In the genomic region with DNA sequence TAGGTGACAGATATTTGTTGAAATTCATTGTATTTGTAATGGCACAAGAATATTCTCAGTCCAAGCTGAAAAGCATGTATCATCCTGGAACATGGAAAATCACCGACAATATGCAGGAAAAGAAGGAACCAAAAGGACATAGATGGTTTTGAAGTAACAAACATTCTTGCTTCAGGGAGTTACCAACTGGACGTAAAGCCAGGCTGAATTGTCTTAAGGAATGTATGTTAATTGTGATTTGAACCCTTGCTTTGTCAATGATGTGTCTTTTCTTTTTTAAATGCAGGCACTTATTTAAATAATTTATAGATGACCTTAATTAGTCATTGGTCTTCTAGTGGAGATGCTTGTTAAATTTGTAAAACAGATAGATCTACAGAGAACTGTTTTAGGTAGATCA, we compare ENCODE assay signal across 21 cellular contexts.
"Had no signal": no experiment of that assay in that cellular context is flagged by ENCODE, and none has a peak within 500 bp of the region (broad histone marks: within the 10 kb centered on the region; RNA-seq: fewer than 3 reads in every experiment).

No MANE protein-coding gene starts in this region.

- H3K4me1 ChIP-seq: adrenal gland had no signal

- H3K4me1 Mint-ChIP-seq: activated CD4-positive, alpha-beta memory T cell treated with anti-CD3 and anti-CD28 coated beads, Interleukin-2, amount 10 ng/mL, durations not matched to agents 7 days and 5 days; activated naive CD8-positive, alpha-beta T cell treated with anti-CD3 and anti-CD28 coated beads, Interleukin-2, amount 10 ng/mL, durations not matched to agents 7 days and 5 days; T-cell had no signal

- H3K27ac Mint-ChIP-seq: activated CD4-positive, alpha-beta memory T cell treated with anti-CD3 and anti-CD28 coated beads, Interleukin-2, amount 10 ng/mL, durations not matched to agents 7 days and 5 days; activated naive CD8-positive, alpha-beta T cell treated with anti-CD3 and anti-CD28 coated beads, Interleukin-2, amount 10 ng/mL, durations not matched to agents 7 days and 5 days; activated T-cell treated with anti-CD3 and anti-CD28 coated beads, Interleukin-2, amount 50 U/mL, for 72 hours; T-cell had no signal

- H3K4me3 ChIP-seq: adrenal gland, SK-N-MC had no signal

- H3K27me3 ChIP-seq: adrenal gland had no signal

- H3K4me3 Mint-ChIP-seq: activated CD4-positive, alpha-beta memory T cell treated with anti-CD3 and anti-CD28 coated beads, Interleukin-2, amount 10 ng/mL, durations not matched to agents 7 days and 5 days; activated naive CD8-positive, alpha-beta T cell treated with anti-CD3 and anti-CD28 coated beads, Interleukin-2, amount 10 ng/mL, durations not matched to agents 7 days and 5 days; activated T-cell treated with anti-CD3 and anti-CD28 coated beads, Interleukin-2, amount 50 U/mL, for 72 hours; T-cell had no signal

- H3K27ac ChIP-seq: adrenal gland, SK-N-MC had no signal

- H3K27me3 Mint-ChIP-seq: activated CD4-positive, alpha-beta memory T cell treated with anti-CD3 and anti-CD28 coated beads, Interleukin-2, amount 10 ng/mL, durations not matched to agents 7 days and 5 days; activated naive CD8-positive, alpha-beta T cell treated with anti-CD3 and anti-CD28 coated beads, Interleukin-2, amount 10 ng/mL, durations not matched to agents 7 days and 5 days; T-cell had no signal

- H3K9me3 ChIP-seq: adrenal gland had no signal

- DNase-seq: activated CD4-positive, alpha-beta memory T cell treated with anti-CD3 and anti-CD28 coated beads, Interleukin-2, amount 10 ng/mL, durations not matched to agents 7 days and 5 days; activated CD4-positive, alpha-beta T cell treated with anti-CD3 and anti-CD28 coated beads, Interleukin-2, amount 50 U/mL, for 1 hour; activated CD4-positive, CD25-positive, alpha-beta regulatory T cell; activated naive CD4-positive, alpha-beta T cell treated with anti-CD3 and anti-CD28 coated beads, Interleukin-2, amount 50 U/mL, for 16 hours; activated naive CD8-positive, alpha-beta T cell treated with anti-CD3 and anti-CD28 coated beads, Interleukin-2, amount 10 ng/mL, durations not matched to agents 7 days and 5 days; activated T-cell treated with anti-CD3 and anti-CD28 coated beads for 4 hours; activated T-cell treated with anti-CD3 and anti-CD28 coated beads, Interleukin-2, amount 50 U/mL, for 72 hours; adrenal gland; anterior cingulate cortex; Kasumi-1; NCI-H1105 treated with DMSO at 0.1 percent for 48 hours; NCI-H1436 treated with DMSO at 0.1 percent for 48 hours; NCI-H187; NCI-H2081; NCI-H510A treated with DMSO at 0.1 percent for 48 hours; NCI-H69; RPMI8226; T-cell; T-helper 2 cell; T1000 had no signal

- H3K36me3 Mint-ChIP-seq: activated naive CD8-positive, alpha-beta T cell treated with anti-CD3 and anti-CD28 coated beads, Interleukin-2, amount 10 ng/mL, durations not matched to agents 7 days and 5 days; T-cell had no signal

- H3K36me3 ChIP-seq: adrenal gland had no signal
